Comparison of ENCODE assay signal across 1 cellular context in genomic region chr17:74455025-74455585, GRCh38.
TF ChIP-seq lines count a peak whose summit lies in the region.

No MANE protein-coding gene starts in this region.

TF ChIP-seq in K562, 482 proteins besides CTCF, POLR2A, EP300 and RAD21:
- TF ChIP-seq, protein P1, sequence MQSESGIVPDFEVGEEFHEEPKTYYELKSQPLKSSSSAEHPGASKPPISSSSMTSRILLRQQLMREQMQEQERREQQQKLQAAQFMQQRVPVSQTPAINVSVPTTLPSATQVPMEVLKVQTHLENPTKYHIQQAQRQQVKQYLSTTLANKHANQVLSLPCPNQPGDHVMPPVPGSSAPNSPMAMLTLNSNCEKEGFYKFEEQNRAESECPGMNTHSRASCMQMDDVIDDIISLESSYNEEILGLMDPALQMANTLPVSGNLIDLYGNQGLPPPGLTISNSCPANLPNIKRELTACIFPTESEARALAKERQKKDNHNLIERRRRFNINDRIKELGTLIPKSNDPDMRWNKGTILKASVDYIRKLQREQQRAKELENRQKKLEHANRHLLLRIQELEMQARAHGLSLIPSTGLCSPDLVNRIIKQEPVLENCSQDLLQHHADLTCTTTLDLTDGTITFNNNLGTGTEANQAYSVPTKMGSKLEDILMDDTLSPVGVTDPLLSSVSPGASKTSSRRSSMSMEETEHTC (IDR thresholded peaks at IDR 0.05), result no peak
- TF ChIP-seq, protein P2, sequence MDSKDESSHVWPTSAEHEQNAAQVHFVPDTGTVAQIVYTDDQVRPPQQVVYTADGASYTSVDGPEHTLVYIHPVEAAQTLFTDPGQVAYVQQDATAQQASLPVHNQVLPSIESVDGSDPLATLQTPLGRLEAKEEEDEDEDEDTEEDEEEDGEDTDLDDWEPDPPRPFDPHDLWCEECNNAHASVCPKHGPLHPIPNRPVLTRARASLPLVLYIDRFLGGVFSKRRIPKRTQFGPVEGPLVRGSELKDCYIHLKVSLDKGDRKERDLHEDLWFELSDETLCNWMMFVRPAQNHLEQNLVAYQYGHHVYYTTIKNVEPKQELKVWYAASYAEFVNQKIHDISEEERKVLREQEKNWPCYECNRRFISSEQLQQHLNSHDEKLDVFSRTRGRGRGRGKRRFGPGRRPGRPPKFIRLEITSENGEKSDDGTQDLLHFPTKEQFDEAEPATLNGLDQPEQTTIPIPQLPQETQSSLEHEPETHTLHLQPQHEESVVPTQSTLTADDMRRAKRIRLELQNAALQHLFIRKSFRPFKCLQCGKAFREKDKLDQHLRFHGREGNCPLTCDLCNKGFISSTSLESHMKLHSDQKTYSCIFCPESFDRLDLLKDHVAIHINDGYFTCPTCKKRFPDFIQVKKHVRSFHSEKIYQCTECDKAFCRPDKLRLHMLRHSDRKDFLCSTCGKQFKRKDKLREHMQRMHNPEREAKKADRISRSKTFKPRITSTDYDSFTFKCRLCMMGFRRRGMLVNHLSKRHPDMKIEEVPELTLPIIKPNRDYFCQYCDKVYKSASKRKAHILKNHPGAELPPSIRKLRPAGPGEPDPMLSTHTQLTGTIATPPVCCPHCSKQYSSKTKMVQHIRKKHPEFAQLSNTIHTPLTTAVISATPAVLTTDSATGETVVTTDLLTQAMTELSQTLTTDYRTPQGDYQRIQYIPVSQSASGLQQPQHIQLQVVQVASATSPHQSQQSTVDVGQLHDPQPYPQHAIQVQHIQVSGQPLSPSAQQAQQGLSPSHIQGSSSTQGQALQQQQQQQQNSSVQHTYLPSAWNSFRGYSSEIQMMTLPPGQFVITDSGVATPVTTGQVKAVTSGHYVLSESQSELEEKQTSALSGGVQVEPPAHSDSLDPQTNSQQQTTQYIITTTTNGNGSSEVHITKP (IDR thresholded peaks at IDR 0.05; ENCODE audit: partially characterized antibody), result peak; percentile 63
